In the genomic region with DNA sequence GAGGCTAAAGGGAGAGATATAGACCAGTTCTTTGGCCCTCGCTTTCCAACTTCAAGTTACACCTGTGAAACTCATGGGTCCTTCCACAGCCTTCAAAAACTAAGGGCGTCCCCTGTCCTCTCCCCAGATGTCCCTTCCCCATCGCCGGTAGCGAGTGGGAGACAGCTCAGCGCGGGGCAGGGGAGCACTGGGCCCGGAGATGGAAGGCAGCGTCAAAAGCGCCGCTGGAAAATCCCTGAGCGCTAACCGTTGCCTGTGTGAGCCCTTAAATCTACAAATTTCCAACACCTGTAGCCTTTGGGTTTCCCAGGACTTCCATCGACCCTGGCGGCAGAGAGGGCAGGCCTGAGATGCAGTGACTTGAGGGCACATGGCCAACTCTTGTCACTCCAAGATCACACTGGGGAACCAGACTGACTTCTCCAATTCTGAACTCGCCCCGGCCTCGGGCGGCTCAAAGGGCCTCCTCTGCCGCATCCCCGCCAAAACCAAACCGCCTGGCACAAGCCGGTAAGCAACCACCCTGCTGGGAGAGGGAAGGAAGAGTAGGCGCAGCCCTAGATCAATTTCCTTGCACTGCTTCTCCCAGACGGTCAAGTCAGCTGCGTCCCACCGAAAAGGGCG, we compare ENCODE assay signal across 8 cellular contexts. TPM values are rescaled to one million over a fixed set of nuclear protein-coding genes. Genes with fewer than 3 reads are reported as not detected.
DNase-seq lines count a peak whose midpoint lies in the region; ATAC-seq, FAIRE-seq and TF ChIP-seq lines count a peak whose summit lies in the region.

No MANE protein-coding gene starts in this region.

- H3K9ac ChIP-seq in NT2/D1 (ENCODE audit: insufficient read length, low read depth) = peak overlapping the region; percentile 61
- H3K9ac ChIP-seq in iPS-20b (ENCODE audit: low read depth, low read length) = no peak overlapping the region; the same call in 1 of the 2 replicates

- H3K4me1 ChIP-seq in NT2/D1 (ENCODE audit: insufficient read depth, insufficient read length) (peaks cover 6% of the 10 kb centered on the region), body of pancreas (peaks cover 30% of the 10 kb centered on the region), iPS-20b (ENCODE audit: insufficient read depth, low read length) (peaks cover 8% of the 10 kb centered on the region; the same call in 1 of the 2 replicates), small intestine (ENCODE audit: control insufficient read depth in 2 of 2, insufficient read depth in 1 of 2, low read depth in 1 of 2, low read length in 1 of 2) (peaks cover 0 to 7% of the 10 kb centered on the region in 2 donors)

- H3K36me3 ChIP-seq in NT2/D1 (ENCODE audit: insufficient read depth, insufficient read length, low read length) = no peaks in the 10 kb centered on the region
- no peaks in the 10 kb centered on the region for H3K36me3 ChIP-seq in body of pancreas (replicated peaks in 1 of 2; ENCODE audit: insufficient read depth in 1 of 2, low read depth in 2 of 2)
- H3K36me3 ChIP-seq in iPS-20b (ENCODE audit: insufficient read depth, low read depth, low read length) = no peaks in the 10 kb centered on the region
- H3K36me3 ChIP-seq in small intestine (ENCODE audit: control insufficient read depth in 2 of 2, insufficient read depth in 2 of 2, low read length in 2 of 2) = no peaks in the 10 kb centered on the region

- H3K27me3 ChIP-seq in NT2/D1 (ENCODE audit: insufficient read depth, insufficient read length) (peaks cover 61% of the 10 kb centered on the region), body of pancreas (no peaks in the 10 kb centered on the region), iPS-20b (ENCODE audit: insufficient read depth, low read length) (peaks cover 75% of the 10 kb centered on the region), small intestine (ENCODE audit: control insufficient read depth in 2 of 2, insufficient read depth in 2 of 2, low read length in 2 of 2) (no peaks in the 10 kb centered on the region)

- TF ChIP-seq POLR2A in body of pancreas (IDR thresholded peaks at IDR 0.05) = no peak

- H3K27ac ChIP-seq in body of pancreas (peak overlapping the region; percentile 90 to 96 (median 96)), iPS-20b (ENCODE audit: low read length) (no peak overlapping the region), small intestine (ENCODE audit: low read depth in 1 of 2, low read length in 1 of 2) (peak overlapping the region; percentile 74 to 95)

- intact Hi-C loops in body of pancreas (cut with DNase I) = loop anchor here (10.0 kb wide), 1 partner anchor 68 kb away; no protein-coding TSS in a partner anchor

- FAIRE-seq in small intestine (lab: Jason Lieb, UNC) = no peak

- WGBS in body of pancreas, 2 donors = 23 to 40% methylated on average over 22 to 28 of the region's 28 CpGs
- WGBS in small intestine, 3 donors = 23 to 32% (median 29%) methylated on average over 28 of the region's 28 CpGs

- no peak for TF ChIP-seq CTCF in body of pancreas (IDR thresholded peaks at IDR 0.05)

- ATAC-seq in GM18909 (IDR thresholded peaks at IDR 0.05; ENCODE audit: poor library complexity, unreplicated experiment) = peak; percentile 2
- ATAC-seq in body of pancreas = no peak
- no peak for ATAC-seq in HG03378 (IDR thresholded peaks at IDR 0.05; ENCODE audit: unreplicated experiment)
- ATAC-seq in HG03045 (IDR thresholded peaks at IDR 0.05; ENCODE audit: unreplicated experiment) = no peak

- H3K9me3 ChIP-seq in NT2/D1 (ENCODE audit: insufficient read depth, low read length) (no peaks in the 10 kb centered on the region), body of pancreas (no peaks in the 10 kb centered on the region), iPS-20b (ENCODE audit: insufficient read depth, low read depth, low read length) (no peaks in the 10 kb centered on the region; the same call in 1 of the 2 replicates), small intestine (ENCODE audit: control insufficient read depth, low read depth) (no peaks in the 10 kb centered on the region)

- H3K4me3 ChIP-seq in NT2/D1 (ENCODE audit: insufficient read length, low read depth) (peak overlapping the region; percentile 45), body of pancreas (peak overlapping the region; percentile 40 to 43), iPS-20b (ENCODE audit: low read length) (peak overlapping the region; percentile 70), small intestine (ENCODE audit: low read depth in 1 of 2, low read length in 2 of 2) (peak overlapping the region; percentile 62 to 88)

- DNase-seq in NT2/D1 (ENCODE audit: low read depth, low spot score) (no peak), body of pancreas (peak; percentile 63 to 76 (median 70)), small intestine (no peak)
- DNase-seq in NK-92 treated with Interleukin-12 subunit alpha and Interleukin-12 subunit beta, amount 100 ng/mL, for 24 hours (lab: John Stamatoyannopoulos, UW) = no peak

RNA-seq across cellular contexts. Expression of gene EPAS1, which starts 0.9 kb away (rescaled TPM):
- 100 to 1,000 TPM in 1 of 2 donors, 10 to 100 TPM in 1; 58.4 to 162 TPM for total RNA-seq in body of pancreas
- polyA plus RNA-seq in small intestine = 100 to 1,000 TPM in 1 of 3 donors, 10 to 100 TPM in 2; 63.0 to 106 (median 65.3) TPM

Comparison
In these comparisons a context has a peak if more than half of its experiments do, and no peak if none do; other contexts are left out.
1. DNase-seq: peak in body of pancreas (4 of 4); none in NT2/D1 (single experiment), small intestine (single experiment) and NK-92 treated with Interleukin-12 subunit alpha and Interleukin-12 subunit beta, amount 100 ng/mL, for 24 hours (single experiment).
2. Peak in every context shown above with its lines, with median percentiles within 50 percentile points of each other: H3K4me3 ChIP-seq.